9 cellular contexts compared by ENCODE assay signal in genomic region chr11:22920939-22921565, GRCh38.
DNase-seq lines count a peak whose midpoint lies in the region; ATAC-seq and TF ChIP-seq lines count a peak whose summit lies in the region.
"Had no signal": no experiment of that assay in that cellular context is flagged by ENCODE, and none has a peak within 500 bp of the region (broad histone marks: within the 10 kb centered on the region; RNA-seq: fewer than 3 reads in every experiment).

No MANE protein-coding gene starts in this region.

- H3K36me3 ChIP-seq in BJ (ENCODE audit: control insufficient read depth, insufficient read depth, low read length) (no peaks in the 10 kb centered on the region), SU-DHL-6 (ENCODE audit: low read length) (no peaks in the 10 kb centered on the region), psoas muscle (ENCODE audit: insufficient read depth in 1 of 2, low read depth in 1 of 2) (no peaks in the 10 kb centered on the region)

- H3K9ac ChIP-seq in SU-DHL-6 (ENCODE audit: low read length), result no peak overlapping the region

- H3F3A ChIP-seq in SU-DHL-6 (ENCODE audit: insufficient read depth), result no peaks in the 10 kb centered on the region

- no peaks in the 10 kb centered on the region for H3K4me1 ChIP-seq in psoas muscle

- H3K4me3 ChIP-seq in BJ (ENCODE audit: low read depth, low read length), result no peak overlapping the region
- H3K4me3 ChIP-seq in SU-DHL-6 (ENCODE audit: insufficient read depth, low read length, poor library complexity, severe bottlenecking), result no peak overlapping the region
- no peak overlapping the region for H3K4me3 ChIP-seq in foreskin fibroblast (ENCODE audit: low read depth in 1 of 2, low read length in 2 of 2)
- no peak overlapping the region for H3K4me3 ChIP-seq in psoas muscle
- H3K4me3 ChIP-seq: skin epidermis had no signal

- H3K9me2 ChIP-seq in SU-DHL-6 (replicated peaks; ENCODE audit: insufficient read depth, low read length), result no peaks in the 10 kb centered on the region

- H2AFZ ChIP-seq in SU-DHL-6 (ENCODE audit: low read depth, low read length, severe bottlenecking), result no peak overlapping the region

- TF ChIP-seq CTCF in BJ (IDR thresholded peaks at IDR 0.05; ENCODE audit: insufficient read depth, low read depth, low read length), result peak; percentile 77
- peak; percentile 69 for TF ChIP-seq CTCF in GM13976 (IDR thresholded peaks at IDR 0.05; ENCODE audit: borderline replicate concordance, control extremely low read depth, extremely low read depth, insufficient read depth, missing control alignments)
- TF ChIP-seq CTCF in SU-DHL-6 (IDR thresholded peaks at IDR 0.05; ENCODE audit: insufficient read depth, low read length, poor library complexity, severe bottlenecking), result peak; percentile 60
- peak; percentile 87 for TF ChIP-seq CTCF in foreskin fibroblast (IDR thresholded peaks at IDR 0.05; ENCODE audit: low read depth, low read length)
- TF ChIP-seq CTCF in psoas muscle (IDR thresholded peaks at IDR 0.05), result peak; percentile 46

- peak; percentile 3 for DNase-seq in BJ (ENCODE audit: low read depth)
- DNase-seq in GM13976 (ENCODE audit: low spot score), result peak; percentile 32
- DNase-seq in LoVo (ENCODE audit: low spot score), result peak; percentile 30
- DNase-seq in foreskin fibroblast, result peak; percentile 4 to 51
- DNase-seq in psoas muscle, result no peak
- no peak for DNase-seq in effector CD4-positive, alpha-beta T cell

- intact Hi-C loops in psoas muscle (cut with DNase I), result no loop called here

- no peaks in the 10 kb centered on the region for H3K79me2 ChIP-seq in SU-DHL-6 (ENCODE audit: insufficient read depth, low read length)

- 55 to 57% (median 56%) methylated on average over 5 of the region's 5 CpGs for WGBS in psoas muscle, 3 donors

- H3K27me3 ChIP-seq in BJ (ENCODE audit: control insufficient read depth, insufficient read depth, low read length) (no peaks in the 10 kb centered on the region), SU-DHL-6 (ENCODE audit: low read length) (no peaks in the 10 kb centered on the region), psoas muscle (ENCODE audit: insufficient read depth in 3 of 3, low read length in 2 of 3) (no peaks in the 10 kb centered on the region)

- H4K20me1 ChIP-seq in SU-DHL-6 (ENCODE audit: low read depth, low read length), result no peaks in the 10 kb centered on the region

- CTCF ChIA-PET in BJ (lab: Yijun Ruan, JAX), result interaction anchor here (1.9 kb wide), 1 partner anchor 14 kb away, joined by 5 read pairs; no protein-coding TSS in a partner anchor

- H3K27ac ChIP-seq in SU-DHL-6 (ENCODE audit: low read depth, low read length), result no peak overlapping the region
- H3K27ac ChIP-seq in psoas muscle, result no peak overlapping the region
- H3K27ac ChIP-seq: skin epidermis had no signal

- POLR2A ChIA-PET in BJ (lab: Charles Lee), result no interaction called here

- no peak overlapping the region for H3K4me2 ChIP-seq in SU-DHL-6 (ENCODE audit: low read depth, low read length, poor library complexity, severe bottlenecking)

- in situ Hi-C loops in GM13976 (cut with MboI; ENCODE audit: low sequenced_read_pairs, unreplicated experiment), result no loop called here

- H3K9me3 ChIP-seq in SU-DHL-6 (ENCODE audit: insufficient read depth, low read length) (no peaks in the 10 kb centered on the region), psoas muscle (no peaks in the 10 kb centered on the region)

- peak; percentile 93 for ATAC-seq in HG02588 (IDR thresholded peaks at IDR 0.05; ENCODE audit: unreplicated experiment)
- ATAC-seq in psoas muscle, result peak in 3 of 4 donors; percentile 38 to 58 (median 58)

Comparison
In these comparisons a context has a peak if more than half of its experiments do, and no peak if none do; other contexts are left out.
1. DNase-seq: peak in BJ (single experiment), GM13976 (single experiment), LoVo (single experiment) and foreskin fibroblast (2 of 2); none in psoas muscle (0 of 2) and effector CD4-positive, alpha-beta T cell (single experiment).
2. Peak in every context shown above with its lines, with median percentiles within 50 percentile points of each other: CTCF ChIP-seq.